ENCODE assay signal across 13 cellular contexts in genomic region chr17:65277576-65277975, GRCh38.
DNase-seq lines count a peak whose midpoint lies in the region; ATAC-seq and TF ChIP-seq lines count a peak whose summit lies in the region.
"Had no signal": no experiment of that assay in that cellular context is flagged by ENCODE, and none has a peak within 500 bp of the region (broad histone marks: within the 10 kb centered on the region; RNA-seq: fewer than 3 reads in every experiment).

No MANE protein-coding gene starts in this region.

- no peak overlapping the region for H4K8ac ChIP-seq in IMR-90 (ENCODE audit: low read depth in 2 of 2, low read length in 2 of 2)

- H2BK120ac ChIP-seq in IMR-90 (ENCODE audit: low read depth, low read length): no peak overlapping the region

- H2BK15ac ChIP-seq in IMR-90 (ENCODE audit: low read depth, low read length): no peak overlapping the region

- peak; percentile 56 for ATAC-seq in IMR-90 (ENCODE audit: low read depth)

- intact Hi-C loops in IMR-90 (cut with micrococcal nuclease) (loop anchor here (5.0 kb wide), 2 partner anchors 280 to 710 kb away; no protein-coding TSS in a partner anchor), mammary epithelial cell (cut with micrococcal nuclease) (no loop called here)

- H3K36me3 ChIP-seq in IMR-90 (ENCODE audit: control insufficient read depth, insufficient read depth, low read length) (no peaks in the 10 kb centered on the region), mammary epithelial cell (ENCODE audit: insufficient read depth, low read length) (no peaks in the 10 kb centered on the region)
- H3K36me3 ChIP-seq: brain microvascular endothelial cell had no signal

- DNase-seq in AG09309 (ENCODE audit: low read depth) (no peak), IMR-90 (peak; percentile 13), mammary epithelial cell (no peak), myocyte (ENCODE audit: low read depth) (peak; percentile 28), amygdala (lab: John Stamatoyannopoulos, UW) (no peak), COLO668 (lab: John Stamatoyannopoulos, UW; ENCODE audit: unreplicated experiment) (no peak), middle frontal gyrus (ENCODE audit: extremely low spot score, low spot score) (no peak), GM13976 (ENCODE audit: low spot score) (no peak)
- DNase-seq: activated CD4-positive, CD25-positive, alpha-beta regulatory T cell; GF-D8; NCI-H1436 treated with DMSO at 0.1 percent for 48 hours; NCI-H526 treated with DMSO at 0.1 percent for 48 hours had no signal

- H3K56ac ChIP-seq in IMR-90 (ENCODE audit: extremely low read depth, insufficient read depth, low read length): no peak overlapping the region

- peaks cover 4% of the 10 kb centered on the region for H3K27me3 ChIP-seq in IMR-90 (ENCODE audit: control insufficient read depth, insufficient read depth, low read length)
- H3K27me3 ChIP-seq in mammary epithelial cell (ENCODE audit: insufficient read depth, low read length): no peaks in the 10 kb centered on the region
- H3K27me3 ChIP-seq: brain microvascular endothelial cell had no signal

- no peak overlapping the region for H2AK9ac ChIP-seq in IMR-90 (replicated peaks; ENCODE audit: low read depth, low read length, poor library complexity)

- no peak overlapping the region for H4K91ac ChIP-seq in IMR-90 (ENCODE audit: insufficient read depth, low read depth, low read length)

- H3K4me3 ChIP-seq in AG09309 (ENCODE audit: control insufficient read depth, low read depth, low read length) (peak overlapping the region; percentile 9), IMR-90 (ENCODE audit: insufficient read depth, low read depth, low read length) (peak overlapping the region; percentile 6; the same call in 1 of the 2 replicates), mammary epithelial cell (replicated peaks in 1 of 3; ENCODE audit: insufficient read depth in 1 of 3, low read depth in 2 of 3, low read length in 3 of 3) (no peak overlapping the region)

- no peak overlapping the region; the same call in 1 of the 2 replicates for H3K4ac ChIP-seq in IMR-90 (ENCODE audit: low read depth, low read length)

- H3K9me3 ChIP-seq in IMR-90 (ENCODE audit: control insufficient read depth, insufficient read depth, low read length) (no peaks in the 10 kb centered on the region), mammary epithelial cell (replicated peaks; ENCODE audit: insufficient read depth, low read length) (no peaks in the 10 kb centered on the region)

- H3K9me1 ChIP-seq in IMR-90 (ENCODE audit: insufficient read depth, low read length): peaks cover 2% of the 10 kb centered on the region; the same call in 1 of the 2 replicates

- peaks cover 3% of the 10 kb centered on the region; the same call in 1 of the 2 replicates for H3K4me1 ChIP-seq in IMR-90 (ENCODE audit: control insufficient read depth, insufficient read depth, low read length)
- H3K4me1 ChIP-seq in mammary epithelial cell (ENCODE audit: insufficient read depth, low read length): no peaks in the 10 kb centered on the region

- H4K20me1 ChIP-seq in IMR-90 (ENCODE audit: insufficient read depth, low read length) (no peaks in the 10 kb centered on the region), mammary epithelial cell (ENCODE audit: insufficient read depth, low read length) (no peaks in the 10 kb centered on the region)

- peak overlapping the region; percentile 61 for H3K4me2 ChIP-seq in IMR-90 (ENCODE audit: low read depth, low read length)
- H3K4me2 ChIP-seq in mammary epithelial cell (ENCODE audit: insufficient read depth, low read depth, low read length): no peak overlapping the region

- dilution Hi-C loops in IMR-90 (cut with HindIII; ENCODE audit: low sequenced_read_pairs, unreplicated experiment) (no loop called here), mammary epithelial cell (cut with HindIII; ENCODE audit: low sequenced_read_pairs) (no loop called here)

- no peak overlapping the region for H2BK20ac ChIP-seq in IMR-90 (ENCODE audit: low read depth, low read length)

- H3K18ac ChIP-seq in IMR-90 (ENCODE audit: low read depth, low read length): no peak overlapping the region

- in situ Hi-C loops in IMR-90 (cut with MboI; ENCODE audit: low sequenced_read_pairs) (no loop called here), mammary epithelial cell (cut with MboI; ENCODE audit: low sequenced_read_pairs in 2 of 2) (loop anchor here in 1 of 2 donors (25.0 kb wide), 1 partner anchor 710 kb away; no protein-coding TSS in a partner anchor), GM13976 (cut with MboI; ENCODE audit: low sequenced_read_pairs, unreplicated experiment) (loop anchor here (25.0 kb wide), 2 partner anchors 710 to 885 kb away; no protein-coding TSS in a partner anchor)

- H3K9ac ChIP-seq in IMR-90 (ENCODE audit: low read depth, low read length): peak overlapping the region; percentile 19; the same call in 1 of the 2 replicates
- no peak overlapping the region for H3K9ac ChIP-seq in mammary epithelial cell (ENCODE audit: insufficient read depth, low read length)

- no peak overlapping the region for H2BK5ac ChIP-seq in IMR-90 (ENCODE audit: low read depth, low read length, poor library complexity, severe bottlenecking)

- TF ChIP-seq CTCF in AG09309 (IDR thresholded peaks at IDR 0.05; ENCODE audit: control insufficient read depth, insufficient read depth, low read depth, low read length, missing control alignments): no peak
- no peak for TF ChIP-seq CTCF in IMR-90 (conservative IDR thresholded peaks at IDR 0.05; ENCODE audit: low read depth, low read length)
- no peak for TF ChIP-seq CTCF in mammary epithelial cell (conservative IDR thresholded peaks at IDR 0.05 in 1 of 2, IDR thresholded peaks at IDR 0.05 in 1 of 2; ENCODE audit: extremely low read depth in 1 of 2, insufficient read depth in 1 of 2, low read depth in 1 of 2, low read length in 2 of 2)
- no peak for TF ChIP-seq CTCF in GM13976 (IDR thresholded peaks at IDR 0.05; ENCODE audit: borderline replicate concordance, control extremely low read depth, extremely low read depth, insufficient read depth, missing control alignments)

- H3K79me1 ChIP-seq in IMR-90 (ENCODE audit: low read depth in 1 of 2, low read length in 2 of 2): no peaks in the 10 kb centered on the region

- H3K27ac ChIP-seq in IMR-90 (ENCODE audit: insufficient read depth, low read length) (no peak overlapping the region), mammary epithelial cell (ENCODE audit: insufficient read depth, low read depth, low read length) (no peak overlapping the region)
- H3K27ac ChIP-seq: brain microvascular endothelial cell had no signal

- TF ChIP-seq RAD21 in IMR-90 (IDR thresholded peaks at IDR 0.05; ENCODE audit: low read length): no peak

- BruUV-seq in IMR-90 (replicated peaks; lab: Mats Ljungman, UMichigan) (no TSS peak), mammary epithelial cell (replicated peaks; lab: Mats Ljungman, UMichigan) (no TSS peak)

- TF ChIP-seq POLR2A in IMR-90 (IDR thresholded peaks at IDR 0.05; ENCODE audit: low read depth, low read length): no peak

- H2AFZ ChIP-seq in IMR-90 (replicated peaks; ENCODE audit: low read length, poor library complexity) (peak overlapping the region; percentile 58), mammary epithelial cell (ENCODE audit: low read depth, low read length) (peak overlapping the region; percentile 35)

- CTCF ChIA-PET in IMR-90 (lab: Yijun Ruan, JAX) (interaction anchor here (0.8 to 1.3 kb wide), 4 partner anchors 12 to 890 kb away, joined by 3 to 4 read pairs (median 4); no protein-coding TSS in a partner anchor), mammary epithelial cell (lab: Charles Lee; ENCODE audit: low non-redundant PET) (no interaction called here)

- no peak overlapping the region for H3K14ac ChIP-seq in IMR-90 (replicated peaks; ENCODE audit: low read depth, low read length)

- H3K79me2 ChIP-seq in mammary epithelial cell (ENCODE audit: insufficient read depth, low read length): no peaks in the 10 kb centered on the region

- no peak overlapping the region for H4K5ac ChIP-seq in IMR-90 (ENCODE audit: low read depth, low read length)

- POLR2A ChIA-PET in IMR-90 (lab: Charles Lee; ENCODE audit: unreplicated experiment): interaction anchor here (0.7 kb wide), 1 partner anchor 878 kb away, joined by 4 read pairs; no protein-coding TSS in a partner anchor

- no peak overlapping the region for H2AK5ac ChIP-seq in IMR-90 (ENCODE audit: low read depth, low read length)

- H3K23ac ChIP-seq in IMR-90 (ENCODE audit: low read depth, low read length): 0 out of 2 replicates have a peak overlapping the region, but pooled peaks have one; percentile 24

- 11% methylated on average over 6 of the region's 10 CpGs; no CpG with 5 or more reads in 1 of the 2 experiments for WGBS in IMR-90 (ENCODE audit: extremely low coverage in 2 of 2, insufficient read length in 1 of 2), 2 experiments
- WGBS in mammary epithelial cell (ENCODE audit: low coverage, missing lambda C conversion rate): 2% methylated on average over 10 of the region's 10 CpGs

TF ChIP-seq in IMR-90, 13 proteins besides CTCF, POLR2A, EP300 and RAD21:
- TF ChIP-seq NFE2L2 (IDR thresholded peaks at IDR 0.05; ENCODE audit: low read depth, low read length): no peak
- TF ChIP-seq CEBPB (IDR thresholded peaks at IDR 0.05; ENCODE audit: low read depth, low read length): no peak

Comparison
In these comparisons a context has a peak if more than half of its experiments do, and no peak if none do; other contexts are left out.
1. DNase-seq: peak in IMR-90 (single experiment) and myocyte (single experiment); none in AG09309 (single experiment), mammary epithelial cell (single experiment), amygdala (0 of 56), COLO668 (single experiment), middle frontal gyrus (single experiment) and GM13976 (single experiment).
2. H3K4me3 ChIP-seq: peak in AG09309 (single experiment) and IMR-90 (single experiment); none in mammary epithelial cell (0 of 3).